ENCODE assay signal across 4 cellular contexts in genomic region chrX:69088171-69088938, GRCh38.
TF ChIP-seq lines count a peak whose summit lies in the region.

No MANE protein-coding gene starts in this region.

TF ChIP-seq in SK-N-SH, 30 proteins besides CTCF, POLR2A, EP300 and RAD21:
- TF ChIP-seq TCF12 (IDR thresholded peaks at IDR 0.05), result no peak
- no peak for TF ChIP-seq REST (IDR thresholded peaks at IDR 0.05; ENCODE audit: low read depth, low read length)
- no peak for TF ChIP-seq TAF1 (IDR thresholded peaks at IDR 0.05; ENCODE audit: borderline replicate concordance, low read depth, low read length)
- TF ChIP-seq GABPA (IDR thresholded peaks at IDR 0.05; ENCODE audit: low read depth), result no peak
- no peak for TF ChIP-seq FOSL2 (IDR thresholded peaks at IDR 0.05; ENCODE audit: borderline replicate concordance, low read depth)

TF ChIP-seq in SK-N-SH treated with all-trans-retinoic acid at 6 μM for 48 hours, 23 proteins besides CTCF, POLR2A, EP300 and RAD21:
- TF ChIP-seq BACH2 (CRISPR knock-in tag; IDR thresholded peaks at IDR 0.05; ENCODE audit: borderline replicate concordance), result no peak
- TF ChIP-seq CSRNP3 (CRISPR knock-in tag; IDR thresholded peaks at IDR 0.05), result no peak
- no peak for TF ChIP-seq OSR1 (CRISPR knock-in tag; IDR thresholded peaks at IDR 0.05)
- no peak for TF ChIP-seq ZNF565 (CRISPR knock-in tag; conservative IDR thresholded peaks at IDR 0.05; ENCODE audit: low read depth)
- no peak for TF ChIP-seq CREB5 (CRISPR knock-in tag; IDR thresholded peaks at IDR 0.05; ENCODE audit: low read depth)
- no peak for TF ChIP-seq ZNF70 (CRISPR knock-in tag; IDR thresholded peaks at IDR 0.05)
- TF ChIP-seq ZFP30 (CRISPR knock-in tag; IDR thresholded peaks at IDR 0.05), result no peak
- TF ChIP-seq SNAI2 (CRISPR knock-in tag; IDR thresholded peaks at IDR 0.05), result no peak
- TF ChIP-seq CSDC2 (CRISPR knock-in tag; IDR thresholded peaks at IDR 0.05), result no peak
- no peak for TF ChIP-seq ARNTL (CRISPR knock-in tag; IDR thresholded peaks at IDR 0.05; ENCODE audit: borderline replicate concordance, low read depth)

TF ChIP-seq in H1, 55 proteins besides CTCF, POLR2A, EP300 and RAD21:
- no peak for TF ChIP-seq CHD1 (IDR thresholded peaks at IDR 0.05; ENCODE audit: low read depth, low read length)
- TF ChIP-seq YY1 (IDR thresholded peaks at IDR 0.05; ENCODE audit: low read depth, low read length), result no peak
- no peak for TF ChIP-seq ATF2 (IDR thresholded peaks at IDR 0.05; ENCODE audit: low read length)
- no peak for TF ChIP-seq TAF1 (IDR thresholded peaks at IDR 0.05; ENCODE audit: low read depth, low read length)

TF ChIP-seq in HEK293T, 16 proteins besides CTCF, POLR2A, EP300 and RAD21:
- TF ChIP-seq CTBP1 (IDR thresholded peaks at IDR 0.05; ENCODE audit: borderline replicate concordance) (no peak), PKNOX1 (IDR thresholded peaks at IDR 0.05) (no peak), L3MBTL2 (conservative IDR thresholded peaks at IDR 0.05) (no peak), ELF4 (IDR thresholded peaks at IDR 0.05) (no peak), SP1 (IDR thresholded peaks at IDR 0.05) (no peak), LEF1 (IDR thresholded peaks at IDR 0.05; ENCODE audit: borderline replicate concordance) (no peak), SUZ12 (IDR thresholded peaks at IDR 0.05) (no peak), ARNT (IDR thresholded peaks at IDR 0.05) (no peak)
